Comparison of ENCODE assay signal across 17 cellular contexts in genomic region chr3:179113903-179114302, GRCh38. TPM values are rescaled to one million over a fixed set of nuclear protein-coding genes. Genes with fewer than 3 reads are reported as not detected.
A peak's percentile ranks its signal among the peaks of the same experiment; 100 is the strongest.
DNase-seq lines count a peak whose midpoint lies in the region; ATAC-seq, FAIRE-seq and TF ChIP-seq lines count a peak whose summit lies in the region.
"Had no signal": no experiment of that assay in that cellular context is flagged by ENCODE, and none has a peak within 500 bp of the region (broad histone marks: within the 10 kb centered on the region; RNA-seq: fewer than 3 reads in every experiment).

No MANE protein-coding gene starts in this region.

- no peak overlapping the region for H3K4me3 ChIP-seq in astrocyte of the spinal cord (ENCODE audit: low read depth, low read length)
- H3K4me3 ChIP-seq in fibroblast of pulmonary artery (replicated peaks; ENCODE audit: low read depth, low read length), result no peak overlapping the region
- no peak overlapping the region for H3K4me3 ChIP-seq in transverse colon
- H3K4me3 ChIP-seq: HAP-1 had no signal

- WGBS in transverse colon (ENCODE audit: low coverage in 1 of 2), 2 donors, result 46 to 69% methylated on average over 2 of the region's 2 CpGs

- H3K4me1 ChIP-seq in transverse colon, result no peaks in the 10 kb centered on the region
- H3K4me1 ChIP-seq: Caco-2, HAP-1 had no signal

- no peaks in the 10 kb centered on the region for H3K27me3 ChIP-seq in transverse colon

- H3K9me3 ChIP-seq in transverse colon, result no peaks in the 10 kb centered on the region
- H3K9me3 ChIP-seq: HAP-1 had no signal

- TF ChIP-seq EP300 in transverse colon (IDR thresholded peaks at IDR 0.05; ENCODE audit: low read depth), result no peak

- no peak overlapping the region for H3K27ac ChIP-seq in transverse colon

- TF ChIP-seq POLR2A in H54 (IDR thresholded peaks at IDR 0.05; ENCODE audit: low read depth, low read length) (no peak), transverse colon (IDR thresholded peaks at IDR 0.05) (no peak)

- TF ChIP-seq CTCF in astrocyte of the spinal cord (IDR thresholded peaks at IDR 0.05; ENCODE audit: low read depth, low read length), result no peak
- no peak for TF ChIP-seq CTCF in fibroblast of pulmonary artery (IDR thresholded peaks at IDR 0.05; ENCODE audit: low read length, missing control alignments)
- no peak for TF ChIP-seq CTCF in transverse colon (IDR thresholded peaks at IDR 0.05)

- no peaks in the 10 kb centered on the region for H3K36me3 ChIP-seq in transverse colon
- H3K36me3 ChIP-seq: HAP-1 had no signal

- peak; percentile 27 for FAIRE-seq in H54 (lab: Jason Lieb, UNC)

- no peak for DNase-seq in H54 (ENCODE audit: insufficient read length, low spot score)
- peak; percentile 33 for DNase-seq in astrocyte of the spinal cord (ENCODE audit: low read depth, low spot score)
- DNase-seq in fibroblast of pulmonary artery (ENCODE audit: low read depth), result peak; percentile 30
- DNase-seq in stromal cell of bone marrow (ENCODE audit: low read depth), result peak; percentile 17
- DNase-seq in left lobe of liver (ENCODE audit: low spot score), result no peak
- DNase-seq in transverse colon, result no peak
- DNase-seq: Caco-2; CD4-positive, CD25-positive, alpha-beta regulatory T cell; DMS153; NCI-H2029; NCI-H2171; NCI-H446; NK-92 treated with Interleukin-12 subunit alpha and Interleukin-12 subunit beta, amount 100 ng/mL, for 24 hours; OCI-M1; RPMI8226 had no signal

- no peak for ATAC-seq in left lobe of liver
- ATAC-seq in GM21786 (IDR thresholded peaks at IDR 0.05; ENCODE audit: unreplicated experiment), result no peak

- intact Hi-C loops in transverse colon (cut with DNase I; ENCODE audit: low total_unique reads), result no loop called here

- in situ Hi-C loops in astrocyte of the spinal cord (cut with HindIII; ENCODE audit: low sequenced_read_pairs), result no loop called here
- in situ Hi-C loops in transverse colon (cut with MboI; ENCODE audit: low pct_ligation_motif_present in 1 of 4, low pct_unique_long_range_greater_than_20kb in 1 of 4, low sequenced_read_pairs in 3 of 4), result loop anchor here in 2 of 4 donors (25.0 kb wide), 2 partner anchors 102 to 198 kb away; partner anchors contain the start of gene ZNF639 (in 2 of the 2)

RNA-seq across cellular contexts. Expression of gene PIK3CA, which starts 34.3 kb away (rescaled TPM):
- total RNA-seq in left lobe of liver (9.0 TPM), transverse colon (10 to 100 TPM; 11.6 to 24.3 (median 18.1) TPM)

RNA-seq across cellular contexts. Expression of gene ZMAT3, which starts 42.3 kb away (rescaled TPM):
- total RNA-seq in left lobe of liver (6.8 TPM), transverse colon (10 to 100 TPM in 2 of 4 donors, 1 to 10 TPM in 2; 6.4 to 11.7 (median 9.7) TPM)

Comparison
In these comparisons a context has a peak if more than half of its experiments do, and no peak if none do; other contexts are left out.
1. DNase-seq: peak in astrocyte of the spinal cord (single experiment), fibroblast of pulmonary artery (single experiment) and stromal cell of bone marrow (single experiment); none in H54 (single experiment), left lobe of liver (single experiment) and transverse colon (single experiment).